32 cellular contexts compared by ENCODE assay signal in the genomic region with DNA sequence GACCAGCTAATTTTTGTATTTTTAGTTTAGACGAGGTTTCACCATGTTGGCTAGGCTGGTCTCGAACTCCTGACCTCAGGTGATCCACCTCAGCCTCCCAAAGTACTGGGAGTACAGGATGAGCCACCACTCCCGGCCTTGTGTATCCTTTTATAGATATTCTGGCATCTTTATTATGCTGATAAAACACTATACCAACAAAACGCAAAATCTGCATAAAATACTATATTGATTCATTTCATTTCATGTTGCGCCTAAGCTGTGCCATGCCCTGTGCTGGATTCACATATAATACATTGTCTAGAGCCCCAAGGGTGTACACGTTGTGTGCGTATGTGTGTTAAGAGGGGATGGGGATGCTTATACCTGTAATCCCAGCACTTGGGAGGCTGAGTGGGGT.
"Had no signal": no experiment of that assay in that cellular context is flagged by ENCODE, and none has a peak within 500 bp of the region (broad histone marks: within the 10 kb centered on the region; RNA-seq: fewer than 3 reads in every experiment).

No MANE protein-coding gene starts in this region.

- H3K36me3 ChIP-seq: neural progenitor cell, ovary, spleen, suprapubic skin, tibial artery, transverse colon, upper lobe of right lung, uterus had no signal

- H3K4me2 ChIP-seq: neural progenitor cell, smooth muscle cell had no signal

- H3K36me3 Mint-ChIP-seq: naive B cell, neural progenitor cell, type B pancreatic cell had no signal

- H3K27me3 Mint-ChIP-seq: naive B cell; naive thymus-derived CD8-positive, alpha-beta T cell; progenitor cell of endocrine pancreas; stimulated activated memory B cell treated with anti-CD40 and anti-IgM and Interleukin-4, amounts not matched to agents 10 μg/mL and 1 μg/mL and 100 μg/mL, for 72 hours; stimulated activated naive CD8-positive, alpha-beta T cell treated with anti-CD3 and anti-CD28 coated beads, Interleukin-15, amount 100 ng/mL, for 72 hours; type B pancreatic cell had no signal

- H2AFZ ChIP-seq: neural progenitor cell, parathyroid adenoma had no signal

- H3K27ac Mint-ChIP-seq: naive B cell; naive thymus-derived CD8-positive, alpha-beta T cell; nephron progenitor cell; neural progenitor cell; progenitor cell of endocrine pancreas; stimulated activated memory B cell treated with anti-CD40 and anti-IgM and Interleukin-4, amounts not matched to agents 10 μg/mL and 1 μg/mL and 100 μg/mL, for 72 hours; type B pancreatic cell had no signal

- ATAC-seq: naive thymus-derived CD8-positive, alpha-beta T cell; psoas muscle; right cardiac atrium; sciatic nerve; stimulated activated memory B cell treated with anti-CD40 and anti-IgM and Interleukin-4, amounts not matched to agents 10 μg/mL and 1 μg/mL and 100 μg/mL, for 72 hours; stimulated activated naive CD8-positive, alpha-beta T cell treated with anti-CD3 and anti-CD28 coated beads, Interleukin-15, amount 100 ng/mL, for 72 hours; stimulated activated naive CD8-positive, alpha-beta T cell treated with anti-CD3 and anti-CD28 coated beads, Interleukin-15, Interleukin-2, amounts not matched to agents 100 U/mL and 50 U/mL, for 24 hours; upper lobe of right lung had no signal

- H3K9ac ChIP-seq: neural progenitor cell, parathyroid adenoma had no signal

- H3K4me3 ChIP-seq: neural progenitor cell, ovary, psoas muscle, skin epidermis, smooth muscle cell, spleen, suprapubic skin, testis, tibial artery, transverse colon, upper lobe of right lung, uterus had no signal

- H3K4me1 ChIP-seq: neural progenitor cell, parathyroid adenoma, uterus had no signal

- H3K9me3 Mint-ChIP-seq: naive B cell; naive thymus-derived CD8-positive, alpha-beta T cell; nephron progenitor cell; neural progenitor cell; stimulated activated memory B cell treated with anti-CD40 and anti-IgM and Interleukin-4, amounts not matched to agents 10 μg/mL and 1 μg/mL and 100 μg/mL, for 72 hours; stimulated activated naive CD8-positive, alpha-beta T cell treated with anti-CD3 and anti-CD28 coated beads, Interleukin-15, amount 100 ng/mL, for 72 hours; type B pancreatic cell had no signal

- H3K27me3 ChIP-seq: neural progenitor cell, ovary, spleen, suprapubic skin, testis, tibial artery, transverse colon, upper lobe of right lung, uterus had no signal

- H3K4me3 Mint-ChIP-seq: nephron progenitor cell; neural progenitor cell; stimulated activated memory B cell treated with anti-CD40 and anti-IgM and Interleukin-4, amounts not matched to agents 10 μg/mL and 1 μg/mL and 100 μg/mL, for 72 hours; stimulated activated naive CD8-positive, alpha-beta T cell treated with anti-CD3 and anti-CD28 coated beads, Interleukin-15, amount 100 ng/mL, for 72 hours; type B pancreatic cell had no signal

- H3K9me3 ChIP-seq: ovary, psoas muscle, spleen, suprapubic skin, testis, tibial artery, transverse colon, upper lobe of right lung, uterus had no signal

- DNase-seq: naive B cell; naive thymus-derived CD8-positive, alpha-beta T cell; nephron progenitor cell; occipital lobe; ovary; posterior cingulate gyrus; psoas muscle; right cardiac atrium; spleen; stimulated activated CD4-positive, alpha-beta T cell treated with anti-CD3 and anti-CD28 coated beads, Interleukin-12 subunit alpha, Interleukin-12 subunit beta, amount 100 ng/mL, for 4 hours; stimulated activated CD4-positive, alpha-beta T cell treated with anti-CD3 and anti-CD28 coated beads, Interleukin-1b, Interleukin-23, amount 100 ng/mL, for 48 hours; stimulated activated CD4-positive, alpha-beta T cell treated with anti-CD3 and anti-CD28 coated beads, Interleukin-4, amount 100 ng/mL, for 1 hour; stimulated activated CD4-positive, alpha-beta T cell treated with anti-CD3 and anti-CD28 coated beads, Interleukin-4, amount 100 ng/mL, for 4 hours; stimulated activated CD8-positive, alpha-beta memory T cell treated with anti-CD3 and anti-CD28 coated beads, Interleukin-4, amount 100 ng/mL, for 48 hours; stimulated activated naive CD4-positive, alpha-beta T cell; stimulated activated naive CD8-positive, alpha-beta T cell treated with anti-CD3 and anti-CD28 coated beads, Interleukin-15, amount 100 ng/mL, for 72 hours; stimulated activated naive CD8-positive, alpha-beta T cell treated with anti-CD3 and anti-CD28 coated beads, Interleukin-15, Interleukin-2, amounts not matched to agents 100 U/mL and 50 U/mL, for 24 hours; substantia nigra; testis; tibial artery; transverse colon; upper lobe of right lung; uterus had no signal

- H3K27ac ChIP-seq: neural progenitor cell, ovary, parathyroid adenoma, psoas muscle, skin epidermis, spleen, suprapubic skin, testis, tibial artery, transverse colon, upper lobe of right lung, uterus had no signal
